In the genomic region with DNA sequence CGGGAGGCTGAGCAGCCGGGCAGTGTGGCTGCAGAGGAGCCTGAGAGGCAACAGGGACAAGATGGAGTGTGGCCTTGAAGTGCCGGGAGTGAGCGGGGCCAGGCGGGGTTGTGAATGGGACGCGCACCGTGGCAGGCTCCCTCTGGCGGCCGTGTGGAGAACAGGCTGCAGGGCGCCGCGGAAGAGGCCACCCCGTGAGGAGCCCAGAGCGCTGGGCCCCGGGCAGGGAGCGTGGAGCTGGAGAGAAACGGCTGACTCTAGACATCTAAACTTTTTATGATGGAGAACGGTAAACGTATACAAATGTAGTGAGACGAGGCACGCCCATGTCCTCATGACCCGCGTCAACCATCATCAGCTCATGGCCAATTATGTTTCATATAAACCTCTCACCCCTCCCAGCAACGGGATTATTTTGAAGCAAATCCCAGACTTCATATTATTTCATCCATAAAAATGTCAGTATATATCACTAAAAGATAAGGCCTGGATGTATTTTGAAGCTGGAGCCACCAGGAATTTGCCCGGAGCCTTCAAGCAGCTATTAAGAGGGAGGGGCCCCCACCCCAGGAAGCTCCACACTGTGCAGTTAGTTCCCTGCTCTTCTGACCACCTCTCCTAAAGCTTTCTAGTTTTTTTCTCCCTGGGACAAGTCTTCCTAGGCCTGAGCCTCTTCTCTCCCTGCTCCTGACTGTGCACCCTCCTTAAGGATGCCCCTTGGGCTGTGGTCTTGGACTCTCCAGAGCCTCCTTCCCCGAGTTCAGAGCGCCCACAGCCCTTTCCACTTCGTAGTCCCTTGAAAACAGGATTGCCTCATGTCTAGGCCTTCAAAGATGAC, we compare ENCODE assay signal across 8 cellular contexts.
DNase-seq lines count a peak whose midpoint lies in the region; TF ChIP-seq lines count a peak whose summit lies in the region.

No MANE protein-coding gene starts in this region.

- peak overlapping the region; percentile 98 for H2AFZ ChIP-seq in KMS-11 (ENCODE audit: low read depth)

- no peak overlapping the region for H3K4me3 Mint-ChIP-seq in activated T-helper 2 cell treated with anti-CD3 and anti-CD28 coated beads, Interferon-gamma antibody, Interleukin-2, Interleukin-4, amounts not matched to agents 10 μg/mL and 5 μg/mL and 100 μg/mL, durations not matched to agents 14 hours and 24 hours and 36 hours (ENCODE audit: low read depth)

- peaks cover 6% of the 10 kb centered on the region for H3K27me3 Mint-ChIP-seq in activated T-helper 2 cell treated with anti-CD3 and anti-CD28 coated beads, Interferon-gamma antibody, Interleukin-2, Interleukin-4, amounts not matched to agents 10 μg/mL and 5 μg/mL and 100 μg/mL, durations not matched to agents 14 hours and 24 hours and 36 hours (ENCODE audit: low read depth)

- intact Hi-C loops in activated T-helper 2 cell treated with anti-CD3 and anti-CD28 coated beads, Interferon-gamma antibody, Interleukin-2, Interleukin-4, amounts not matched to agents 10 μg/mL and 5 μg/mL and 100 μg/mL, durations not matched to agents 14 hours and 24 hours and 36 hours (cut with micrococcal nuclease) = loop anchor here (2.0 kb wide), 1 partner anchor 247 kb away; no protein-coding TSS in a partner anchor

- H3K36me3 Mint-ChIP-seq in activated T-helper 2 cell treated with anti-CD3 and anti-CD28 coated beads, Interferon-gamma antibody, Interleukin-2, Interleukin-4, amounts not matched to agents 10 μg/mL and 5 μg/mL and 100 μg/mL, durations not matched to agents 14 hours and 24 hours and 36 hours (ENCODE audit: low read depth) = no peaks in the 10 kb centered on the region

- no peak overlapping the region for H3K27ac Mint-ChIP-seq in activated T-helper 2 cell treated with anti-CD3 and anti-CD28 coated beads, Interferon-gamma antibody, Interleukin-2, Interleukin-4, amounts not matched to agents 10 μg/mL and 5 μg/mL and 100 μg/mL, durations not matched to agents 14 hours and 24 hours and 36 hours

- no peaks in the 10 kb centered on the region for H3K79me2 ChIP-seq in KMS-11 (ENCODE audit: insufficient read depth, low read depth)

- in situ Hi-C loops in GM13976 (cut with MboI; ENCODE audit: low sequenced_read_pairs, unreplicated experiment) = no loop called here

- no peak overlapping the region for H3K9ac ChIP-seq in KMS-11

- no peaks in the 10 kb centered on the region for H4K20me1 ChIP-seq in KMS-11 (ENCODE audit: insufficient read depth)

- no peaks in the 10 kb centered on the region for H3K36me3 ChIP-seq in KMS-11 (ENCODE audit: insufficient read depth)

- H3K4me1 ChIP-seq in KMS-11 (ENCODE audit: low read depth, poor library complexity, severe bottlenecking) = peaks cover 12% of the 10 kb centered on the region

- TF ChIP-seq CTCF in 22Rv1 (IDR thresholded peaks at IDR 0.05) = peak; percentile 99
- peak; percentile 91 for TF ChIP-seq CTCF in GM13976 (IDR thresholded peaks at IDR 0.05; ENCODE audit: borderline replicate concordance, control extremely low read depth, extremely low read depth, insufficient read depth, missing control alignments)
- TF ChIP-seq CTCF in KMS-11 (conservative IDR thresholded peaks at IDR 0.05; ENCODE audit: low read depth, low read length) = peak; percentile 85
- TF ChIP-seq CTCF in foreskin fibroblast (IDR thresholded peaks at IDR 0.05; ENCODE audit: low read depth, low read length) = peak; percentile 94

- no peak overlapping the region for H3K27ac ChIP-seq in 22Rv1
- H3K27ac ChIP-seq in KMS-11 = no peak overlapping the region

- peak overlapping the region; percentile 83 for H3K4me2 ChIP-seq in KMS-11

- H3K4me1 Mint-ChIP-seq in activated T-helper 2 cell treated with anti-CD3 and anti-CD28 coated beads, Interferon-gamma antibody, Interleukin-2, Interleukin-4, amounts not matched to agents 10 μg/mL and 5 μg/mL and 100 μg/mL, durations not matched to agents 14 hours and 24 hours and 36 hours (ENCODE audit: low read depth) = peaks cover 9% of the 10 kb centered on the region

- H3K9me3 Mint-ChIP-seq in activated T-helper 2 cell treated with anti-CD3 and anti-CD28 coated beads, Interferon-gamma antibody, Interleukin-2, Interleukin-4, amounts not matched to agents 10 μg/mL and 5 μg/mL and 100 μg/mL, durations not matched to agents 14 hours and 24 hours and 36 hours = no peaks in the 10 kb centered on the region

- peak; percentile 95 for DNase-seq in GM13976 (ENCODE audit: low spot score)
- peak; percentile 70 to 82 for DNase-seq in SHP77 (lab: John Stamatoyannopoulos, UW)
- DNase-seq in activated T-helper 2 cell treated with anti-CD3 and anti-CD28 coated beads, Interferon-gamma antibody, Interleukin-2, Interleukin-4, amounts not matched to agents 10 μg/mL and 5 μg/mL and 100 μg/mL, durations not matched to agents 14 hours and 24 hours and 36 hours (ENCODE audit: low spot score) = peak; percentile 68
- peak; percentile 78 to 94 for DNase-seq in foreskin fibroblast
- peak in 39 of 56 donors; percentile 4 to 78 (median 31) for DNase-seq in nucleus accumbens (lab: John Stamatoyannopoulos, UW)
- peak; percentile 62 for DNase-seq in stromal cell of bone marrow (ENCODE audit: low read depth)

- H3K4me3 ChIP-seq in KMS-11 (IDR thresholded peaks at IDR 0.05; ENCODE audit: insufficient read depth, low read depth, low read length) (no peak overlapping the region), foreskin fibroblast (ENCODE audit: low read depth in 1 of 2, low read length in 2 of 2) (no peak overlapping the region)

- H3K27me3 ChIP-seq in KMS-11 (ENCODE audit: insufficient read depth, low read depth) = no peaks in the 10 kb centered on the region

Comparison
In these comparisons a context has a peak if more than half of its experiments do, and no peak if none do; other contexts are left out.
1. DNase-seq: peak in every context shown above with its lines; median percentile 95 in GM13976; 86 in foreskin fibroblast; 76 in SHP77; 68 in activated T-helper 2 cell treated with anti-CD3 and anti-CD28 coated beads, Interferon-gamma antibody, Interleukin-2, Interleukin-4, amounts not matched to agents 10 μg/mL and 5 μg/mL and 100 μg/mL, durations not matched to agents 14 hours and 24 hours and 36 hours; 62 in stromal cell of bone marrow; 31 in nucleus accumbens.